Comparison of ENCODE assay signal across 15 cellular contexts in genomic region chr10:42885491-42886270, GRCh38.
DNase-seq lines count a peak whose midpoint lies in the region; ATAC-seq and TF ChIP-seq lines count a peak whose summit lies in the region.
"Had no signal": no experiment of that assay in that cellular context is flagged by ENCODE, and none has a peak within 500 bp of the region (broad histone marks: within the 10 kb centered on the region; RNA-seq: fewer than 3 reads in every experiment).

No MANE protein-coding gene starts in this region.

- ATAC-seq in left ventricle myocardium superior (no peak), lung (ENCODE audit: insufficient read depth, low FRiP score) (no peak), upper lobe of right lung (peak; percentile 18), HG02763 (IDR thresholded peaks at IDR 0.05; ENCODE audit: unreplicated experiment) (no peak)
- ATAC-seq: GM12878 had no signal

- TF ChIP-seq CTCF in right atrium auricular region (IDR thresholded peaks at IDR 0.05), result no peak
- no peak for TF ChIP-seq CTCF in lung (IDR thresholded peaks at IDR 0.05; ENCODE audit: control extremely low read depth, extremely low read depth)
- TF ChIP-seq CTCF in upper lobe of right lung (IDR thresholded peaks at IDR 0.05), result no peak

- H3K36me3 ChIP-seq in right atrium auricular region (no peaks in the 10 kb centered on the region), lung (ENCODE audit: control insufficient read depth in 2 of 2, insufficient read depth in 2 of 2, low read length in 2 of 2) (no peaks in the 10 kb centered on the region), upper lobe of right lung (no peaks in the 10 kb centered on the region)

- H3K4me1 ChIP-seq in right atrium auricular region (no peaks in the 10 kb centered on the region), lung (ENCODE audit: control insufficient read depth in 2 of 2, insufficient read depth in 2 of 2, low read length in 2 of 2) (no peaks in the 10 kb centered on the region), upper lobe of right lung (no peaks in the 10 kb centered on the region)
- H3K4me1 ChIP-seq: Caco-2 had no signal

- WGBS in lung, 2 donors, result 84 to 91% methylated on average over 8 of the region's 8 CpGs

- no peak overlapping the region for H3K27ac ChIP-seq in right atrium auricular region
- H3K27ac ChIP-seq in lung (ENCODE audit: low read depth in 1 of 2, low read length in 1 of 2), result no peak overlapping the region
- H3K27ac ChIP-seq in upper lobe of right lung, result no peak overlapping the region
- H3K27ac ChIP-seq: GM23248 had no signal

- H3K9me3 ChIP-seq in right atrium auricular region, result peaks cover 0 to 12% of the 10 kb centered on the region in 2 donors
- peaks cover 0 to 17% of the 10 kb centered on the region in 2 donors for H3K9me3 ChIP-seq in lung (ENCODE audit: control insufficient read depth in 2 of 2, insufficient read depth in 1 of 2, low read length in 1 of 2)
- no peaks in the 10 kb centered on the region for H3K9me3 ChIP-seq in upper lobe of right lung

- intact Hi-C loops in left ventricle myocardium superior (cut with micrococcal nuclease), result no loop called here
- intact Hi-C loops in upper lobe of right lung (cut with DNase I), result no loop called here

- DNase-seq in right atrium auricular region (ENCODE audit: low spot score) (peak; percentile 49), left ventricle myocardium superior (no peak), lung (ENCODE audit: low spot score) (peak; percentile 18), upper lobe of right lung (no peak)
- DNase-seq in activated effector memory CD4-positive, alpha-beta T cell treated with anti-CD3 and anti-CD28 coated beads, Interleukin-2, amount 50 U/mL, for 16 hours, result no peak
- DNase-seq: C1 segment of cervical spinal cord; Caco-2; CD4-positive, alpha-beta memory T cell; DMS153; DND-41; GM23248; H7; HCEC 1CT had no signal

- H3K4me3 ChIP-seq in right atrium auricular region (no peak overlapping the region), lung (no peak overlapping the region), upper lobe of right lung (no peak overlapping the region)
- H3K4me3 ChIP-seq: GM12878, GM23248 had no signal

- H3K27me3 ChIP-seq in right atrium auricular region (no peaks in the 10 kb centered on the region), lung (ENCODE audit: control insufficient read depth, insufficient read depth) (no peaks in the 10 kb centered on the region), upper lobe of right lung (no peaks in the 10 kb centered on the region)

Comparison
In these comparisons a context has a peak if more than half of its experiments do, and no peak if none do; other contexts are left out.
1. DNase-seq: peak in right atrium auricular region (single experiment) and lung (single experiment); none in left ventricle myocardium superior (single experiment), upper lobe of right lung (single experiment) and activated effector memory CD4-positive, alpha-beta T cell treated with anti-CD3 and anti-CD28 coated beads, Interleukin-2, amount 50 U/mL, for 16 hours (single experiment).